In the genomic region with DNA sequence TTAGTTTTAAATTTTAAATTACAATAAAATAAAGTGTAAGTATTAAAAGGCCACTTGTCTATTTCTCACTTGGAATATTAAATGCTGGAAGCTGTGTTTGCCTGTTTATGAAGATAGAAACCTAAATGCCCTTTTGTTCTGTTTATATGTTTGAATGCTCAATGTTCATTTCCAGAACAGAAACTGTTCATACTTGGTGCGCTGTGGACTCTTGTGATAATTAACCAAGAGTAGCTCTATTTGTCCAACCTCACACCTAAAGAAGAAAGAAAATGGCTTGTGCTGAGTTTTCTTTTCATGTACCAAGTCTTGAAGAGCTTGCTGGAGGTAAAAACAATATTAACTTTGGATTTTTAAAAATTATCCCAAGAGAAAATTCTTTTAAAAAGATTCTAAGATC, we compare ENCODE assay signal across 15 cellular contexts. TPM values are rescaled to one million over a fixed set of nuclear protein-coding genes. Genes with fewer than 3 reads are reported as not detected.
A peak's percentile ranks its signal among the peaks of the same experiment; 100 is the strongest.
DNase-seq lines count a peak whose midpoint lies in the region; ATAC-seq, FAIRE-seq and TF ChIP-seq lines count a peak whose summit lies in the region.
"Had no signal": no experiment of that assay in that cellular context is flagged by ENCODE, and none has a peak within 500 bp of the region (broad histone marks: within the 10 kb centered on the region; RNA-seq: fewer than 3 reads in every experiment).

No MANE protein-coding gene starts in this region.

- peak; percentile 76 for FAIRE-seq in GM19239 (lab: Jason Lieb, UNC)
- no peak for FAIRE-seq in HTR-8/SVneo (lab: Jason Lieb, UNC)

- H3K36me3 Mint-ChIP-seq in nephron (ENCODE audit: low read depth): peaks cover 11% of the 10 kb centered on the region
- peaks cover under 1% of the 10 kb centered on the region for H3K36me3 Mint-ChIP-seq in endothelial cell (ENCODE audit: low read depth, unreplicated experiment)

- peaks cover 4% of the 10 kb centered on the region; the same call in 1 of the 2 replicates for H3F3A ChIP-seq in GM23248 (ENCODE audit: insufficient read depth)

- peak; percentile 70 for ATAC-seq in HG02610 (IDR thresholded peaks at IDR 0.05; ENCODE audit: unreplicated experiment)
- ATAC-seq in HG03342 (IDR thresholded peaks at IDR 0.05; ENCODE audit: unreplicated experiment): peak; percentile 88
- ATAC-seq in GM21526 (IDR thresholded peaks at IDR 0.05; ENCODE audit: low FRiP score, unreplicated experiment): no peak
- ATAC-seq: CD8-positive, alpha-beta T cell; HCT116; right cardiac atrium; T-cell had no signal

- peaks cover 6% of the 10 kb centered on the region for H3K4me1 ChIP-seq in GM23248 (ENCODE audit: insufficient read depth)

- H3K9me2 ChIP-seq in GM23248 (ENCODE audit: insufficient read depth): no peaks in the 10 kb centered on the region

- H3K4me1 Mint-ChIP-seq in nephron (peaks cover 22% of the 10 kb centered on the region), endothelial cell (ENCODE audit: unreplicated experiment) (peaks cover 18% of the 10 kb centered on the region)

- H3K9ac ChIP-seq in GM23248: no peak overlapping the region
- H3K9ac ChIP-seq: KMS-11 had no signal

- no peak overlapping the region for H3K4me2 ChIP-seq in GM23248 (ENCODE audit: unreplicated experiment)
- H3K4me2 ChIP-seq: KMS-11 had no signal

- H3K27ac ChIP-seq in GM23248: no peak overlapping the region
- H3K27ac ChIP-seq: KMS-11 had no signal

- H3K27ac Mint-ChIP-seq in nephron: peak overlapping the region; percentile 42 to 89 (median 76)
- H3K27ac Mint-ChIP-seq in endothelial cell (ENCODE audit: unreplicated experiment): no peak overlapping the region
- H3K27ac Mint-ChIP-seq: activated CD4-positive, alpha-beta T cell treated with anti-CD3 and anti-CD28 coated beads, Interleukin-2, amount 10 ng/mL, durations not matched to agents 7 days and 5 days; CD8-positive, alpha-beta T cell; T-cell had no signal

- DNase-seq in GM19239 (ENCODE audit: insufficient read length, low spot score): peak; percentile 26
- DNase-seq in GM23248: no peak
- DNase-seq in HTR-8/SVneo (ENCODE audit: insufficient read length, low spot score): no peak
- no peak for DNase-seq in endothelial cell (ENCODE audit: low spot score)
- DNase-seq: activated CD4-positive, alpha-beta T cell treated with anti-CD3 and anti-CD28 coated beads, Interleukin-2, amount 10 ng/mL, durations not matched to agents 7 days and 5 days; CD8-positive, alpha-beta T cell; central memory CD4-positive, alpha-beta T cell; right cardiac atrium; T-cell had no signal

- H3K9me3 ChIP-seq in GM23248 (ENCODE audit: low read depth): no peaks in the 10 kb centered on the region

- TF ChIP-seq CTCF in nephron (IDR thresholded peaks at IDR 0.05; ENCODE audit: unreplicated experiment in 3 of 3) (no peak), endothelial cell (IDR thresholded peaks at IDR 0.05; ENCODE audit: unreplicated experiment) (no peak)

- H3K27me3 ChIP-seq in GM23248 (replicated peaks; ENCODE audit: insufficient read depth): no peaks in the 10 kb centered on the region

- no peaks in the 10 kb centered on the region for H4K20me1 ChIP-seq in GM23248 (ENCODE audit: insufficient read depth)

- H3K36me3 ChIP-seq in GM23248 (ENCODE audit: low read depth): peaks cover 6% of the 10 kb centered on the region; the same call in 1 of the 2 replicates

- WGBS in GM23248 (ENCODE audit: low coverage in 1 of 2, low lambda C conversion rate in 2 of 2, missing lambda C conversion rate in 2 of 2), 2 experiments: 97 to 100% methylated on average over 1 of the region's 1 CpG

- H3K27me3 Mint-ChIP-seq in nephron (ENCODE audit: low read depth) (no peaks in the 10 kb centered on the region), endothelial cell (ENCODE audit: unreplicated experiment) (peaks cover 5% of the 10 kb centered on the region)
- H3K27me3 Mint-ChIP-seq: activated CD4-positive, alpha-beta T cell treated with anti-CD3 and anti-CD28 coated beads, Interleukin-2, amount 10 ng/mL, durations not matched to agents 7 days and 5 days; T-cell had no signal

- H2AFZ ChIP-seq in GM23248: no peak overlapping the region

- no peak overlapping the region for H3K4me3 ChIP-seq in GM23248

- H3K4me3 Mint-ChIP-seq in nephron (peak overlapping the region; percentile 47 to 67 (median 62)), endothelial cell (ENCODE audit: unreplicated experiment) (no peak overlapping the region)
- H3K4me3 Mint-ChIP-seq: activated CD4-positive, alpha-beta T cell treated with anti-CD3 and anti-CD28 coated beads, Interleukin-2, amount 10 ng/mL, durations not matched to agents 7 days and 5 days; CD8-positive, alpha-beta T cell; T-cell had no signal

- no peaks in the 10 kb centered on the region for H3K9me3 Mint-ChIP-seq in nephron
- no peaks in the 10 kb centered on the region for H3K9me3 Mint-ChIP-seq in endothelial cell (ENCODE audit: unreplicated experiment)
- H3K9me3 Mint-ChIP-seq: activated CD4-positive, alpha-beta T cell treated with anti-CD3 and anti-CD28 coated beads, Interleukin-2, amount 10 ng/mL, durations not matched to agents 7 days and 5 days; CD8-positive, alpha-beta T cell; T-cell had no signal

- peaks cover 21% of the 10 kb centered on the region for H3K79me2 ChIP-seq in GM23248 (ENCODE audit: insufficient read depth)

- in situ Hi-C loops in GM23248 (cut with MboI): no loop called here

RNA-seq across cellular contexts. Expression of gene C11orf54, which starts 5.7 kb away (rescaled TPM):
- 12.5 and 13.7 TPM in 2 replicates for total RNA-seq in GM23248 (2014; rRNA removed; shearing (Covaris generic))
- polyA plus RNA-seq in GM23248 (2016; fragmentation: Nextera tagmentation; extraction: Ambion mirVana): 13.5 and 16.1 TPM in 2 replicates
- total RNA-seq in endothelial cell (ENCODE audit: unreplicated experiment): 23.1 TPM

RNA-seq across cellular contexts. Expression of gene TAF1D, which starts 5.8 kb away (rescaled TPM):
- total RNA-seq in GM23248 (2014; rRNA removed; shearing (Covaris generic)): 124 and 127 TPM in 2 replicates
- polyA plus RNA-seq in GM23248 (2016; fragmentation: Nextera tagmentation; extraction: Ambion mirVana): 48.0 and 60.7 TPM in 2 replicates
- total RNA-seq in endothelial cell (ENCODE audit: unreplicated experiment): 131 TPM

RNA-seq across cellular contexts. Expression of gene MED17, which starts 37.0 kb away (rescaled TPM):
- 22.4 and 25.4 TPM in 2 replicates for total RNA-seq in GM23248 (2014; rRNA removed; shearing (Covaris generic))
- 19.5 and 22.2 TPM in 2 replicates for polyA plus RNA-seq in GM23248 (2016; fragmentation: Nextera tagmentation; extraction: Ambion mirVana)
- total RNA-seq in endothelial cell (ENCODE audit: unreplicated experiment): 38.7 TPM
